8 cellular contexts compared by ENCODE assay signal in the genomic region with DNA sequence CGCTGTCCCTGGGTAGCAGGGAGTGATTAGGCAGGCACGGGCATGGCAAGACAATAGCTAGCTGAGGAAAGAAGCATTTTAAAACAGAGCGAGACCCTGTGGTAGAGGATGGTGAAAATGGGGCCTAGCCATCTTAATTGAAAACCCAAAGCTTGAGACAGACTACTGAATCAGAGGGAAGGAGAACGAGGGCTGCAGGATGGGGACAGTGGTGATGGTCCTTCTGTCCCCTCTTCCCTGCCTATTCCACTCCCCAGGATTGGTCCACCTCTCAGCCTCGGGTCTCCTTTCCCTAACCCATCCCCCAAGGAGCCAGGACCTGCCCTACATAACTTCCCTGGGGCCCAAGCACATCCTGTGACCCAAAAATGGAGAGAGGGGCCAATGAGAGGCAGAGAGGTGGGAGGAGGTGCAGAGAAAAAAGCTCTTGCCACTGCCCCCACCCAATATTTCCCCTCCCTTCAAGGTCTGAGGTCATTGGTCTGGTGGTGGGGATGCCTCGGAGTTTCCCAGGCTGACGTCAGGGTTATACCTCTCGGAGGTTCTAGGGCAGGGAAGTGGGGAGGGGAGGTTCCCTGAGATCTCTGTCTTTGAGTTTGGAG. TPM values are rescaled to one million over a fixed set of nuclear protein-coding genes. Genes with fewer than 3 reads are reported as not detected.
DNase-seq lines count a peak whose midpoint lies in the region; ATAC-seq and TF ChIP-seq lines count a peak whose summit lies in the region.

No MANE protein-coding gene starts in this region.

- no peak for TF ChIP-seq POLR2A in breast epithelium (IDR thresholded peaks at IDR 0.05)

- H2AFZ ChIP-seq in OCI-LY3 (ENCODE audit: low read depth, low read length): no peak overlapping the region

- no peaks in the 10 kb centered on the region for H3K9me3 ChIP-seq in CD4-positive, alpha-beta T cell (ENCODE audit: control insufficient read depth, low read length)
- H3K9me3 ChIP-seq in OCI-LY3 (ENCODE audit: insufficient read depth, low read length) (no peaks in the 10 kb centered on the region), breast epithelium (no peaks in the 10 kb centered on the region), upper lobe of right lung (no peaks in the 10 kb centered on the region)

- peak overlapping the region; percentile 90 for H2BK5ac ChIP-seq in mesendoderm (ENCODE audit: low read length)

- H3K4me3 Mint-ChIP-seq in CD4-positive, alpha-beta T cell: peak overlapping the region; percentile 92

- H3K27me3 ChIP-seq in CD4-positive, alpha-beta T cell (ENCODE audit: control insufficient read depth, insufficient read depth, low read length): no peaks in the 10 kb centered on the region
- H3K27me3 ChIP-seq in OCI-LY3 (ENCODE audit: low read depth, low read length) (0 out of 2 replicates have a peak, but pooled peaks cover 2% of the 10 kb centered on the region), breast epithelium (no peaks in the 10 kb centered on the region), mesendoderm (ENCODE audit: insufficient read depth, low read length, poor library complexity) (no peaks in the 10 kb centered on the region), upper lobe of right lung (no peaks in the 10 kb centered on the region)

- H3K79me1 ChIP-seq in mesendoderm (ENCODE audit: low read length): peaks cover 21% of the 10 kb centered on the region

- H2BK120ac ChIP-seq in mesendoderm (ENCODE audit: low read depth, low read length): peak overlapping the region; percentile 30

- H3K23ac ChIP-seq in mesendoderm (ENCODE audit: low read length): no peak overlapping the region

- ATAC-seq in CD4-positive, alpha-beta T cell (ENCODE audit: poor library complexity): no peak
- ATAC-seq in upper lobe of right lung: no peak
- no peak for ATAC-seq in HG03457 (IDR thresholded peaks at IDR 0.05; ENCODE audit: unreplicated experiment)

- intact Hi-C loops in CD4-positive, alpha-beta T cell (cut with DNase I, micrococcal nuclease): loop anchor here (1.0 to 5.0 kb wide), 5 partner anchors 8 to 106 kb away; partner anchors contain the start of genes TAPBP (in 1 of the 2) and ZBTB9 (in 1 of the 2)
- intact Hi-C loops in breast epithelium (cut with DNase I; ENCODE audit: low total_unique reads) (loop anchor here (10.0 kb wide), 1 partner anchor 544 kb away; no protein-coding TSS in a partner anchor), upper lobe of right lung (cut with DNase I) (no loop called here)

- no CpG with 5 or more reads among the region's 8 CpGs for WGBS in mesendoderm (ENCODE audit: extremely low coverage, insufficient coverage, low lambda C conversion rate)

- H3K36me3 ChIP-seq in OCI-LY3 (replicated peaks; ENCODE audit: low read depth, low read length) (peaks cover 4% of the 10 kb centered on the region), breast epithelium (no peaks in the 10 kb centered on the region), mesendoderm (ENCODE audit: control insufficient read depth, insufficient read depth, low read length) (peaks cover 3% of the 10 kb centered on the region), upper lobe of right lung (peaks cover 29% of the 10 kb centered on the region)

- H4K20me1 ChIP-seq in OCI-LY3 (ENCODE audit: insufficient read depth, low read length): no peaks in the 10 kb centered on the region

- H3K4me2 ChIP-seq in OCI-LY3 (ENCODE audit: low read length) (peak overlapping the region; percentile 98), mesendoderm (ENCODE audit: low read length) (peak overlapping the region; percentile 80)

- peaks cover 78% of the 10 kb centered on the region for H3K4me1 Mint-ChIP-seq in CD4-positive, alpha-beta T cell (ENCODE audit: low read depth)

- H4K5ac ChIP-seq in mesendoderm (ENCODE audit: low read length): peak overlapping the region; percentile 68

- peak overlapping the region; percentile 87 for H3K4me3 ChIP-seq in OCI-LY3 (ENCODE audit: low read length)
- peak overlapping the region; percentile 50 to 77 (median 70) for H3K4me3 ChIP-seq in breast epithelium
- H3K4me3 ChIP-seq in mesendoderm (ENCODE audit: low read length): no peak overlapping the region
- H3K4me3 ChIP-seq in upper lobe of right lung: peak overlapping the region; percentile 74

- H4K8ac ChIP-seq in mesendoderm (ENCODE audit: low read depth, low read length): no peak overlapping the region

- H3K4ac ChIP-seq in mesendoderm (ENCODE audit: low read depth, low read length): peak overlapping the region; percentile 48

- DNase-seq in CD4-positive, alpha-beta T cell: peak in 2 of 10 experiments; percentile 38 to 52
- DNase-seq in breast epithelium (ENCODE audit: low spot score in 2 of 2) (no peak), mesendoderm (peak; percentile 90), upper lobe of right lung (no peak), NOMO-1 treated with dmso at 0.1 percent for 144 hours (lab: John Stamatoyannopoulos, UW; ENCODE audit: unreplicated experiment) (no peak), putamen (ENCODE audit: low spot score) (no peak)

- H3K36me3 Mint-ChIP-seq in CD4-positive, alpha-beta T cell (ENCODE audit: low read depth): peaks cover 44% of the 10 kb centered on the region

- H3K56ac ChIP-seq in mesendoderm (ENCODE audit: low read length): peak overlapping the region; percentile 90

- H3K79me2 ChIP-seq in OCI-LY3 (ENCODE audit: low read length) (peaks cover 19% of the 10 kb centered on the region), mesendoderm (ENCODE audit: control insufficient read depth, insufficient read depth, low read length) (peaks cover 27% of the 10 kb centered on the region)

- peak overlapping the region; percentile 97 for H3K27ac ChIP-seq in CD4-positive, alpha-beta T cell (ENCODE audit: low read depth, low read length)
- H3K27ac ChIP-seq in OCI-LY3 (ENCODE audit: low read length) (peak overlapping the region; percentile 81), breast epithelium (peak overlapping the region; percentile 95 to 99), mesendoderm (ENCODE audit: low read depth, low read length) (peak overlapping the region; percentile 76), upper lobe of right lung (peak overlapping the region; percentile 93)

- H3K27ac Mint-ChIP-seq in CD4-positive, alpha-beta T cell: peak overlapping the region; percentile 98

- POLR2A ChIA-PET in CD4-positive, alpha-beta T cell (lab: Charles Lee): interaction anchor here (0.6 to 4.8 kb wide), 19 partner anchors 7 to 450 kb away, joined by 3 to 60 read pairs (median 10); partner anchors contain the start of genes B3GALT4, HLA-DPA1, PFDN6 and PHF1

- H3K9ac ChIP-seq in OCI-LY3 (ENCODE audit: low read length): peak overlapping the region; percentile 91
- peak overlapping the region; percentile 81 for H3K9ac ChIP-seq in mesendoderm (ENCODE audit: low read length)

- H3K27me3 Mint-ChIP-seq in CD4-positive, alpha-beta T cell: no peaks in the 10 kb centered on the region

- H3K18ac ChIP-seq in mesendoderm (ENCODE audit: low read length): peak overlapping the region; percentile 34

- CTCF ChIA-PET in CD4-positive, alpha-beta T cell (lab: Charles Lee): interaction anchor here (0.6 to 1.4 kb wide), 5 partner anchors 12 to 428 kb away, joined by 3 to 6 read pairs (median 3); partner anchors contain the start of gene B3GALT4

- H2AK5ac ChIP-seq in mesendoderm (ENCODE audit: low read length): peak overlapping the region; percentile 73

- H2BK15ac ChIP-seq in mesendoderm (replicated peaks; ENCODE audit: low read depth): no peak overlapping the region

- peaks cover 37% of the 10 kb centered on the region for H3K4me1 ChIP-seq in OCI-LY3 (ENCODE audit: low read length)
- peaks cover 0 to 5% of the 10 kb centered on the region in 2 donors for H3K4me1 ChIP-seq in breast epithelium
- peaks cover 7% of the 10 kb centered on the region for H3K4me1 ChIP-seq in mesendoderm (ENCODE audit: control insufficient read depth, low read depth, low read length)
- H3K4me1 ChIP-seq in upper lobe of right lung: peaks cover 34% of the 10 kb centered on the region

- H3K9me3 Mint-ChIP-seq in CD4-positive, alpha-beta T cell: no peaks in the 10 kb centered on the region

- TF ChIP-seq CTCF in CD4-positive, alpha-beta T cell (IDR thresholded peaks at IDR 0.05): no peak
- no peak for TF ChIP-seq CTCF in OCI-LY3 (IDR thresholded peaks at IDR 0.05; ENCODE audit: low read depth, low read length)
- TF ChIP-seq CTCF in breast epithelium (IDR thresholded peaks at IDR 0.05): no peak
- TF ChIP-seq CTCF in upper lobe of right lung (IDR thresholded peaks at IDR 0.05): no peak

RNA-seq across cellular contexts. Expression of gene CUTA, which starts 0.9 kb away (rescaled TPM):
- 100 to 1,000 TPM; 176 to 185 TPM for total RNA-seq in CD4-positive, alpha-beta T cell
- total RNA-seq in breast epithelium (100 to 1,000 TPM in 2 of 3 donors, 10 to 100 TPM in 1; 81.3 to 123 (median 111) TPM), upper lobe of right lung (144 TPM)
- 227 TPM for polyA plus RNA-seq in mesendoderm (2013, experiment 1 of 2)
- polyA plus RNA-seq in mesendoderm (2013, experiment 2 of 2): 219 TPM

RNA-seq across cellular contexts. Expression of gene SYNGAP1, which starts 1.1 kb away (rescaled TPM):
- 10 to 100 TPM; 62.4 to 63.8 TPM for total RNA-seq in CD4-positive, alpha-beta T cell
- total RNA-seq in breast epithelium (10 to 100 TPM in 2 of 3 donors, 1 to 10 TPM in 1; 6.1 to 12.5 (median 10.7) TPM), upper lobe of right lung (23.0 TPM)
- polyA plus RNA-seq in mesendoderm (2013, experiment 1 of 2): 42.1 TPM
- 54.9 TPM for polyA plus RNA-seq in mesendoderm (2013, experiment 2 of 2)

RNA-seq across cellular contexts. Expression of gene PHF1, which starts 8.0 kb away (rescaled TPM):
- 100 to 1,000 TPM; 545 to 557 TPM for total RNA-seq in CD4-positive, alpha-beta T cell
- total RNA-seq in breast epithelium (10 to 100 TPM; 72.8 to 82.8 (median 77.3) TPM), upper lobe of right lung (74.3 TPM)
- polyA plus RNA-seq in mesendoderm (2013, experiment 1 of 2): 22.8 TPM
- polyA plus RNA-seq in mesendoderm (2013, experiment 2 of 2): 22.2 TPM

RNA-seq across cellular contexts. Expression of gene KIFC1, which starts 27.2 kb away (rescaled TPM):
- total RNA-seq in CD4-positive, alpha-beta T cell: 1 to 10 TPM; 1.2 to 1.6 TPM
- total RNA-seq in breast epithelium (1 to 10 TPM; 2.0 to 3.8 (median 3.2) TPM), upper lobe of right lung (2.3 TPM)
- polyA plus RNA-seq in mesendoderm (2013, experiment 1 of 2): 44.8 TPM
- polyA plus RNA-seq in mesendoderm (2013, experiment 2 of 2): 46.4 TPM

RNA-seq across cellular contexts. Expression of gene ZBTB9, which starts 35.6 kb away (rescaled TPM):
- 1 to 10 TPM; 5.5 to 5.7 TPM for total RNA-seq in CD4-positive, alpha-beta T cell
- 1 to 10 TPM; 1.9 to 5.1 (median 3.6) TPM for total RNA-seq in breast epithelium
- 15.1 TPM for polyA plus RNA-seq in mesendoderm (2013, experiment 1 of 2)
- polyA plus RNA-seq in mesendoderm (2013, experiment 2 of 2): 15.5 TPM
- total RNA-seq in upper lobe of right lung: 5.8 TPM
